In the genomic region with DNA sequence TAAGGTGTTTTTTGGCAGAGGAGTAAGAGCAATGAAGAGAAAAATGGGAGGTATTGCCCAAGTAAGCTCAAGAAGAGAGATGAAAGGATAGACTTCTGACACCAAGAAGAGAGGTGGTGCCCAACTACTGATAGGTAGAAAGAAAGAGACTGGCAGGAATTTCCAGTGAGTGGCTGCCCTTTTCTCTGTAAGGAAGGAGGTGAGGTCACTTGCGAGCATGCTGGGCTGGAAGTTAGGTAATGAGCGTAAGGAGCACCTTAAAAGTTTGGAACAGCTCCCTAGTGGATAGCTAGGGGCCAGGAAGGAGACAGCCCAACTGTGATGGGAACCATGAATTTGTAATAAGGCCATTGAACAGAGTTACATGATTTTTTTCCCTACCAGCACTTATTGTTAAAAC, we compare ENCODE assay signal across 14 cellular contexts.
A peak's percentile ranks its signal among the peaks of the same experiment; 100 is the strongest.
DNase-seq lines count a peak whose midpoint lies in the region; ATAC-seq and TF ChIP-seq lines count a peak whose summit lies in the region.
"Had no signal": no experiment of that assay in that cellular context is flagged by ENCODE, and none has a peak within 500 bp of the region (broad histone marks: within the 10 kb centered on the region; RNA-seq: fewer than 3 reads in every experiment).

No MANE protein-coding gene starts in this region.

- H3K36me3 Mint-ChIP-seq in MCF 10A (ENCODE audit: insufficient read depth, unreplicated experiment) = no peaks in the 10 kb centered on the region
- H3K36me3 Mint-ChIP-seq in T-helper 2 cell treated with Interferon-gamma antibody and Interleukin-4, amounts not matched to agents 5 μg/mL and 100 μg/mL, for 36 hours (ENCODE audit: low read depth) = peaks cover 6% of the 10 kb centered on the region

- no peak for TF ChIP-seq RAD21 in IMR-90 (IDR thresholded peaks at IDR 0.05; ENCODE audit: low read length)

- H4K8ac ChIP-seq in IMR-90 (ENCODE audit: low read depth in 2 of 2, low read length in 2 of 2) = no peak overlapping the region

- intact Hi-C loops in mammary epithelial cell (cut with micrococcal nuclease) = no loop called here
- intact Hi-C loops in MCF 10A (cut with micrococcal nuclease) = no loop called here
- intact Hi-C loops in IMR-90 (cut with micrococcal nuclease) = no loop called here
- intact Hi-C loops in uterus (cut with DNase I; ENCODE audit: low total_unique reads) = no loop called here

- in situ Hi-C loops in mammary epithelial cell (cut with MboI; ENCODE audit: low sequenced_read_pairs in 2 of 2) (loop anchor here in 1 of 2 donors (10.0 kb wide), 1 partner anchor 62 kb away; no protein-coding TSS in a partner anchor), IMR-90 (cut with MboI; ENCODE audit: low sequenced_read_pairs) (no loop called here)

- no peak overlapping the region for H3K14ac ChIP-seq in IMR-90 (replicated peaks; ENCODE audit: low read depth, low read length)

- no peak overlapping the region for H2AFZ ChIP-seq in mammary epithelial cell (ENCODE audit: low read depth, low read length)
- H2AFZ ChIP-seq in IMR-90 (replicated peaks; ENCODE audit: low read length, poor library complexity) = no peak overlapping the region
- no peak overlapping the region for H2AFZ ChIP-seq in smooth muscle cell (ENCODE audit: low read depth)

- DNase-seq in mammary epithelial cell = peak; percentile 16
- DNase-seq in MCF 10A (ENCODE audit: unreplicated experiment) = no peak
- no peak for DNase-seq in IMR-90
- DNase-seq in islet precursor cell = peak; percentile 66
- no peak for DNase-seq in smooth muscle cell (lab: John Stamatoyannopoulos, UW; ENCODE audit: unreplicated experiment)
- DNase-seq in uterus = no peak
- DNase-seq in T-helper 2 cell treated with Interferon-gamma antibody and Interleukin-4, amounts not matched to agents 5 μg/mL and 100 μg/mL, for 36 hours (ENCODE audit: low spot score) = no peak
- DNase-seq in NCI-H2196 (lab: John Stamatoyannopoulos, UW; ENCODE audit: unreplicated experiment) = no peak
- DNase-seq: CD4-positive, alpha-beta memory T cell; NCI-H1417 treated with DMSO at 0.1 percent for 48 hours; NCI-H187 treated with DMSO at 0.1 percent for 48 hours; NCI-H526 had no signal

- H3K27me3 ChIP-seq in mammary epithelial cell (ENCODE audit: insufficient read depth, low read length) = no peaks in the 10 kb centered on the region
- H3K27me3 ChIP-seq in IMR-90 (ENCODE audit: control insufficient read depth, insufficient read depth, low read length) = no peaks in the 10 kb centered on the region
- H3K27me3 ChIP-seq in smooth muscle cell (ENCODE audit: low read depth) = no peaks in the 10 kb centered on the region
- no peaks in the 10 kb centered on the region for H3K27me3 ChIP-seq in uterus
- H3K27me3 ChIP-seq: BLaER1, Peyer's patch had no signal

- WGBS in mammary epithelial cell (ENCODE audit: low coverage, missing lambda C conversion rate) = 95% methylated on average over 2 of the region's 2 CpGs
- no CpG with 5 or more reads among the region's 2 CpGs for WGBS in IMR-90 (ENCODE audit: extremely low coverage in 2 of 2, insufficient read length in 1 of 2), 2 experiments
- 100% methylated on average over 2 of the region's 2 CpGs for WGBS in smooth muscle cell (ENCODE audit: low lambda C conversion rate)

- dilution Hi-C loops in mammary epithelial cell (cut with HindIII; ENCODE audit: low sequenced_read_pairs) (no loop called here), IMR-90 (cut with HindIII; ENCODE audit: low sequenced_read_pairs, unreplicated experiment) (no loop called here)

- no peak overlapping the region for H2BK15ac ChIP-seq in IMR-90 (ENCODE audit: low read depth, low read length)

- H2BK120ac ChIP-seq in IMR-90 (ENCODE audit: low read depth, low read length) = no peak overlapping the region

- H4K5ac ChIP-seq in IMR-90 (ENCODE audit: low read depth, low read length) = no peak overlapping the region

- no peak for TF ChIP-seq CTCF in mammary epithelial cell (conservative IDR thresholded peaks at IDR 0.05 in 1 of 2, IDR thresholded peaks at IDR 0.05 in 1 of 2; ENCODE audit: extremely low read depth in 1 of 2, insufficient read depth in 1 of 2, low read depth in 1 of 2, low read length in 2 of 2)
- no peak for TF ChIP-seq CTCF in MCF 10A (IDR thresholded peaks at IDR 0.05; ENCODE audit: unreplicated experiment)
- TF ChIP-seq CTCF in IMR-90 (conservative IDR thresholded peaks at IDR 0.05; ENCODE audit: low read depth, low read length) = no peak
- TF ChIP-seq CTCF in smooth muscle cell (IDR thresholded peaks at IDR 0.05; ENCODE audit: borderline replicate concordance, insufficient read depth, poor library complexity, severe bottlenecking) = no peak
- no peak for TF ChIP-seq CTCF in uterus (IDR thresholded peaks at IDR 0.05)

- POLR2A ChIA-PET in MCF 10A (lab: Yijun Ruan, JAX) (interaction anchor here (1.2 kb wide), 1 partner anchor 31 kb away, joined by 3 read pairs; no protein-coding TSS in a partner anchor), IMR-90 (lab: Charles Lee; ENCODE audit: unreplicated experiment) (no interaction called here)

- no peak overlapping the region for H2BK5ac ChIP-seq in IMR-90 (ENCODE audit: low read depth, low read length, poor library complexity, severe bottlenecking)

- H4K20me1 ChIP-seq in mammary epithelial cell (ENCODE audit: insufficient read depth, low read length) = no peaks in the 10 kb centered on the region
- H4K20me1 ChIP-seq in IMR-90 (ENCODE audit: insufficient read depth, low read length) = no peaks in the 10 kb centered on the region
- no peaks in the 10 kb centered on the region for H4K20me1 ChIP-seq in smooth muscle cell (ENCODE audit: low read depth)
- H4K20me1 ChIP-seq: BLaER1 had no signal

- peaks cover 16% of the 10 kb centered on the region for H3K4me1 ChIP-seq in mammary epithelial cell (ENCODE audit: insufficient read depth, low read length)
- H3K4me1 ChIP-seq in IMR-90 (ENCODE audit: control insufficient read depth, insufficient read depth, low read length) = peaks cover 5% of the 10 kb centered on the region; the same call in 1 of the 2 replicates
- no peaks in the 10 kb centered on the region for H3K4me1 ChIP-seq in smooth muscle cell (ENCODE audit: low read depth)
- H3K4me1 ChIP-seq in uterus = no peaks in the 10 kb centered on the region
- H3K4me1 ChIP-seq: BLaER1, Peyer's patch had no signal

- no peak overlapping the region for H3K27ac Mint-ChIP-seq in MCF 10A (ENCODE audit: low read depth, unreplicated experiment)
- no peak overlapping the region for H3K27ac Mint-ChIP-seq in T-helper 2 cell treated with Interferon-gamma antibody and Interleukin-4, amounts not matched to agents 5 μg/mL and 100 μg/mL, for 36 hours

- H3K27ac ChIP-seq in mammary epithelial cell (ENCODE audit: insufficient read depth, low read depth, low read length) (no peak overlapping the region), IMR-90 (ENCODE audit: insufficient read depth, low read length) (no peak overlapping the region), smooth muscle cell (ENCODE audit: low read depth) (peak overlapping the region; percentile 52), uterus (no peak overlapping the region)
- H3K27ac ChIP-seq: BLaER1, Peyer's patch had no signal

- CTCF ChIA-PET in mammary epithelial cell (lab: Charles Lee; ENCODE audit: low non-redundant PET) = no interaction called here
- CTCF ChIA-PET in MCF 10A (lab: Yijun Ruan, JAX) = interaction anchor here (1.0 kb wide), 1 partner anchor 158 kb away, joined by 3 read pairs; no protein-coding TSS in a partner anchor
- CTCF ChIA-PET in IMR-90 (lab: Yijun Ruan, JAX) = interaction anchor here (0.6 to 1.0 kb wide), 2 partner anchors 74 to 127 kb away, joined by 3 read pairs; partner anchors contain the start of gene ANO6

- H2AK9ac ChIP-seq in IMR-90 (replicated peaks; ENCODE audit: low read depth, low read length, poor library complexity) = no peak overlapping the region

- H3F3A ChIP-seq in smooth muscle cell (ENCODE audit: low read depth) = no peaks in the 10 kb centered on the region

- TF ChIP-seq POLR2A in IMR-90 (IDR thresholded peaks at IDR 0.05; ENCODE audit: low read depth, low read length) (no peak), uterus (IDR thresholded peaks at IDR 0.05) (no peak)

- H2BK20ac ChIP-seq in IMR-90 (ENCODE audit: low read depth, low read length) = no peak overlapping the region

- no peak overlapping the region for H4K91ac ChIP-seq in IMR-90 (ENCODE audit: insufficient read depth, low read depth, low read length)

- no peak overlapping the region for H3K18ac ChIP-seq in IMR-90 (ENCODE audit: low read depth, low read length)

- BruUV-seq in mammary epithelial cell (replicated peaks; lab: Mats Ljungman, UMichigan) (no TSS peak), MCF 10A (replicated peaks; lab: Mats Ljungman, UMichigan) (no TSS peak), IMR-90 (replicated peaks; lab: Mats Ljungman, UMichigan) (no TSS peak)

- peaks cover under 1% of the 10 kb centered on the region for H3K36me3 ChIP-seq in mammary epithelial cell (ENCODE audit: insufficient read depth, low read length)
- H3K36me3 ChIP-seq in IMR-90 (ENCODE audit: control insufficient read depth, insufficient read depth, low read length) = peaks cover 2% of the 10 kb centered on the region; the same call in 1 of the 2 replicates
- peaks cover 4% of the 10 kb centered on the region for H3K36me3 ChIP-seq in smooth muscle cell (ENCODE audit: low read depth)
- no peaks in the 10 kb centered on the region for H3K36me3 ChIP-seq in uterus
- H3K36me3 ChIP-seq: Peyer's patch had no signal

- H3K4ac ChIP-seq in IMR-90 (ENCODE audit: low read depth, low read length) = no peak overlapping the region

- H3K56ac ChIP-seq in IMR-90 (ENCODE audit: extremely low read depth, insufficient read depth, low read length) = no peak overlapping the region

- H3K4me1 Mint-ChIP-seq in MCF 10A (ENCODE audit: insufficient read depth, unreplicated experiment) = peaks cover 15% of the 10 kb centered on the region
- H3K4me1 Mint-ChIP-seq in T-helper 2 cell treated with Interferon-gamma antibody and Interleukin-4, amounts not matched to agents 5 μg/mL and 100 μg/mL, for 36 hours (ENCODE audit: low read depth) = peaks cover 3% of the 10 kb centered on the region

- H3K23ac ChIP-seq in IMR-90 (ENCODE audit: low read depth, low read length) = no peak overlapping the region

- H3K4me3 Mint-ChIP-seq in MCF 10A (ENCODE audit: unreplicated experiment) = no peak overlapping the region
- no peak overlapping the region for H3K4me3 Mint-ChIP-seq in T-helper 2 cell treated with Interferon-gamma antibody and Interleukin-4, amounts not matched to agents 5 μg/mL and 100 μg/mL, for 36 hours
- H3K4me3 Mint-ChIP-seq: CD4-positive, alpha-beta memory T cell had no signal

- H3K4me3 ChIP-seq in mammary epithelial cell (replicated peaks in 1 of 3; ENCODE audit: insufficient read depth in 1 of 3, low read depth in 2 of 3, low read length in 3 of 3) (no peak overlapping the region), IMR-90 (ENCODE audit: insufficient read depth, low read depth, low read length) (no peak overlapping the region), smooth muscle cell (no peak overlapping the region), uterus (no peak overlapping the region)
- H3K4me3 ChIP-seq: BLaER1, Peyer's patch had no signal

- H3K4me2 ChIP-seq in mammary epithelial cell (ENCODE audit: insufficient read depth, low read depth, low read length) (no peak overlapping the region), IMR-90 (ENCODE audit: low read depth, low read length) (no peak overlapping the region), smooth muscle cell (no peak overlapping the region)
- H3K4me2 ChIP-seq: BLaER1 had no signal

- peak overlapping the region; percentile 76; the same call in 1 of the 2 replicates for H2AK5ac ChIP-seq in IMR-90 (ENCODE audit: low read depth, low read length)

- H3K9me1 ChIP-seq in IMR-90 (ENCODE audit: insufficient read depth, low read length) = peaks cover 7% of the 10 kb centered on the region

- H3K79me2 ChIP-seq in mammary epithelial cell (ENCODE audit: insufficient read depth, low read length) (peaks cover 35% of the 10 kb centered on the region), smooth muscle cell (ENCODE audit: low read depth) (peaks cover 11% of the 10 kb centered on the region)

- ATAC-seq in IMR-90 (ENCODE audit: low read depth) = no peak; the same call in 1 of the 2 replicates

- no peaks in the 10 kb centered on the region for H3K9me3 Mint-ChIP-seq in MCF 10A (ENCODE audit: unreplicated experiment)
- H3K9me3 Mint-ChIP-seq in T-helper 2 cell treated with Interferon-gamma antibody and Interleukin-4, amounts not matched to agents 5 μg/mL and 100 μg/mL, for 36 hours = no peaks in the 10 kb centered on the region
- H3K9me3 Mint-ChIP-seq: CD4-positive, alpha-beta memory T cell had no signal

- H3K9ac ChIP-seq in mammary epithelial cell (ENCODE audit: insufficient read depth, low read length) (no peak overlapping the region), IMR-90 (ENCODE audit: low read depth, low read length) (no peak overlapping the region), smooth muscle cell (ENCODE audit: low read depth) (no peak overlapping the region)
- H3K9ac ChIP-seq: BLaER1 had no signal

- no peaks in the 10 kb centered on the region for H3K27me3 Mint-ChIP-seq in MCF 10A (ENCODE audit: insufficient read depth, unreplicated experiment)
- H3K27me3 Mint-ChIP-seq in T-helper 2 cell treated with Interferon-gamma antibody and Interleukin-4, amounts not matched to agents 5 μg/mL and 100 μg/mL, for 36 hours (ENCODE audit: low read depth) = no peaks in the 10 kb centered on the region
- H3K27me3 Mint-ChIP-seq: CD4-positive, alpha-beta memory T cell had no signal

- no peaks in the 10 kb centered on the region for H3K9me3 ChIP-seq in mammary epithelial cell (replicated peaks; ENCODE audit: insufficient read depth, low read length)
- H3K9me3 ChIP-seq in IMR-90 (ENCODE audit: control insufficient read depth, insufficient read depth, low read length) = no peaks in the 10 kb centered on the region
- H3K9me3 ChIP-seq in smooth muscle cell (replicated peaks; ENCODE audit: low read depth) = no peaks in the 10 kb centered on the region
- H3K9me3 ChIP-seq in uterus = no peaks in the 10 kb centered on the region
- H3K9me3 ChIP-seq: BLaER1, Peyer's patch had no signal

- H3K79me1 ChIP-seq in IMR-90 (ENCODE audit: low read depth in 1 of 2, low read length in 2 of 2) = peaks cover 25 to 48% of the 10 kb centered on the region in 2 experiments

Comparison
In these comparisons a context has a peak if more than half of its experiments do, and no peak if none do; other contexts are left out.
1. DNase-seq: peak in mammary epithelial cell (single experiment) and islet precursor cell (single experiment); none in MCF 10A (single experiment), IMR-90 (single experiment), smooth muscle cell (single experiment), uterus (0 of 2), T-helper 2 cell treated with Interferon-gamma antibody and Interleukin-4, amounts not matched to agents 5 μg/mL and 100 μg/mL, for 36 hours (single experiment) and NCI-H2196 (single experiment).